In genomic region chr2:237512774-237513466, GRCh38 we compare ENCODE assay signal across 8 cellular contexts. TPM values are rescaled to one million over a fixed set of nuclear protein-coding genes. Genes with fewer than 3 reads are reported as not detected.
DNase-seq lines count a peak whose midpoint lies in the region; ATAC-seq and TF ChIP-seq lines count a peak whose summit lies in the region.

No MANE protein-coding gene starts in this region.

- DNase-seq in Ammon's horn (ENCODE audit: low spot score) (peak; percentile 89), NCI-H187 (lab: John Stamatoyannopoulos, UW) (peak; percentile 11 to 61), T-helper 17 cell (peak; percentile 51 to 59 (median 56)), amniotic stem cell (lab: John Stamatoyannopoulos, UW) (peak; percentile 83), right atrium auricular region (ENCODE audit: low spot score) (peak; percentile 92), retina (peak; percentile 90)

- H3K9me3 ChIP-seq in T-helper 17 cell (ENCODE audit: control insufficient read depth, low read length, poor library complexity, severe bottlenecking) (no peaks in the 10 kb centered on the region), right atrium auricular region (no peaks in the 10 kb centered on the region)

- H3K4me3 ChIP-seq in right atrium auricular region = no peak overlapping the region

- peaks cover 4% of the 10 kb centered on the region for H3K4me1 Mint-ChIP-seq in T-helper 17 cell

- no peaks in the 10 kb centered on the region for H3K27me3 ChIP-seq in right atrium auricular region

- TF ChIP-seq CTCF in right atrium auricular region (IDR thresholded peaks at IDR 0.05) = peak; percentile 89 to 92

- ATAC-seq in GM21528 (IDR thresholded peaks at IDR 0.05; ENCODE audit: low FRiP score, unreplicated experiment) = peak; percentile 88
- ATAC-seq in T-helper 17 cell = peak; percentile 79
- no peak for ATAC-seq in HG02981 (IDR thresholded peaks at IDR 0.05; ENCODE audit: unreplicated experiment)

- H3K27ac Mint-ChIP-seq in T-helper 17 cell = no peak overlapping the region

- no peaks in the 10 kb centered on the region for H3K36me3 ChIP-seq in right atrium auricular region

- H3K4me3 Mint-ChIP-seq in T-helper 17 cell = no peak overlapping the region

- H3K27ac ChIP-seq in right atrium auricular region = peak overlapping the region; percentile 77 to 90

- peaks cover 35% of the 10 kb centered on the region for H3K27me3 Mint-ChIP-seq in T-helper 17 cell

- H3K36me3 Mint-ChIP-seq in T-helper 17 cell (ENCODE audit: low read depth) = no peaks in the 10 kb centered on the region

- H3K4me1 ChIP-seq in right atrium auricular region = peaks cover 0 to 66% of the 10 kb centered on the region in 2 donors

RNA-seq across cellular contexts. Expression of gene MLPH, which starts 25.9 kb away (rescaled TPM):
- not detected for total RNA-seq in T-helper 17 cell
- total RNA-seq in right atrium auricular region = 100 to 1,000 TPM in 1 of 2 donors, 10 to 100 TPM in 1; 27.1 to 108 TPM

RNA-seq across cellular contexts. Expression of gene PRLH, which starts 53.5 kb away (rescaled TPM):
- total RNA-seq in T-helper 17 cell (not detected), right atrium auricular region (not detected)

Comparison
In these comparisons a context has a peak if more than half of its experiments do, and no peak if none do; other contexts are left out.
1. DNase-seq: peak in every context shown above with its lines; median percentile 92 in right atrium auricular region; 90 in retina; 89 in Ammon's horn; 83 in amniotic stem cell; 56 in T-helper 17 cell; 36 in NCI-H187.
2. RNA of gene MLPH, which starts 25.9 kb away (total RNA-seq): 27.1 to 108 TPM in right atrium auricular region; not detected in T-helper 17 cell; every median in the first group is over 10 times any median in the second.